ENCODE assay signal across 17 cellular contexts in the genomic region with DNA sequence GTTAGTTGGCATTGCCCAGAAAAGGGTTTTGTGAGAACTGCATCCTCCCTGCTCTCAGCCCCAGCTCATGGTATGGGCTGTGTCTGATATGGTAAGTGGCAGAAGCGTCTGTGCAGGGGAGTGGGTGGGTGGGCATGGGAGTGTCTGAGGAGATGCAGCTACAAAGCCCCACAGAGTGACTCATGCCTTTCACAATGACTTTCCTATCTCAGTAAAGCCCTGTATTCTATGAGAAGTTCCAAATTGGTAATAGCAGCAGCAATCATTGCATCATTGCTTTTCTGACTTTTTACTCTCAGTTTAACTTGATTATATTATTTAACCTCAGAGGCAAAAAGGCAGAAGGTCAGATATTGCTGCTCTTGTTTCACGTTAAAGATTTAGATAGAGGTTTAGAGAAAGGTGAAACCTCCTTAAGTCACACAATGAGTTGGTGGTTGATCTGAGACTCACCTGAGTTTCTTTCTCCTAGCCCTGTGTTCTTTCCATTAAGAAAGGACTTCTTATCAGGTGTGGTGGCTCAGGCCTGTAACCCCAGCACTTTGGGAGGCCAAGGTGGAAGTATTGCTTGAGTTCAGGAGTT.
A peak's percentile ranks its signal among the peaks of the same experiment; 100 is the strongest.
DNase-seq lines count a peak whose midpoint lies in the region; ATAC-seq and TF ChIP-seq lines count a peak whose summit lies in the region.
"Had no signal": no experiment of that assay in that cellular context is flagged by ENCODE, and none has a peak within 500 bp of the region (broad histone marks: within the 10 kb centered on the region; RNA-seq: fewer than 3 reads in every experiment).

No MANE protein-coding gene starts in this region.

- ATAC-seq in GM18867 (IDR thresholded peaks at IDR 0.05; ENCODE audit: unreplicated experiment) (peak; percentile 65), HG02885 (IDR thresholded peaks at IDR 0.05; ENCODE audit: poor library complexity, unreplicated experiment) (peak; percentile 59), WTC11 (no peak)
- ATAC-seq in activated naive CD8-positive, alpha-beta T cell treated with anti-CD3 and anti-CD28 coated beads, Interleukin-2, amount 50 U/mL, for 24 hours: peak; percentile 63
- ATAC-seq: stimulated activated naive B cell treated with anti-CD40 and anti-IgM and Interleukin-4, amounts not matched to agents 10 μg/mL and 1 μg/mL and 100 μg/mL, for 72 hours had no signal

- BruUV-seq in Caco-2 (replicated peaks; lab: Mats Ljungman, UMichigan): no TSS peak

- no peak overlapping the region for H3K4me3 Mint-ChIP-seq in activated naive CD8-positive, alpha-beta T cell treated with anti-CD3 and anti-CD28 coated beads, Interleukin-2, amount 50 U/mL, for 24 hours
- H3K4me3 Mint-ChIP-seq in WTC11 (no peak overlapping the region), Caco-2 (ENCODE audit: unreplicated experiment) (no peak overlapping the region), nephron progenitor cell (no peak overlapping the region)
- H3K4me3 Mint-ChIP-seq: activated naive CD4-positive, alpha-beta T cell treated with anti-CD3 and anti-CD28 coated beads, Interleukin-2, amount 50 U/mL, for 24 hours; stimulated activated naive B cell treated with anti-CD40 and anti-IgM and Interleukin-4, amounts not matched to agents 10 μg/mL and 1 μg/mL and 100 μg/mL, for 72 hours; T-helper 1 cell treated with Interleukin-12 subunit alpha and Interleukin-12 subunit beta and Interleukin-4 antibody, amounts not matched to agents 30 μg/mL and 1 μg/mL, for 36 hours had no signal

- no peak overlapping the region for H3K4me3 ChIP-seq in Caco-2 (ENCODE audit: low read depth, low read length)
- H3K4me3 ChIP-seq: BLaER1 treated with 17β-estradiol and CSF1 and Interleukin-3, amounts not matched to agents 10 nM and 100 nM; colonic mucosa had no signal

- no peaks in the 10 kb centered on the region for H3K27me3 Mint-ChIP-seq in activated naive CD8-positive, alpha-beta T cell treated with anti-CD3 and anti-CD28 coated beads, Interleukin-2, amount 50 U/mL, for 24 hours
- H3K27me3 Mint-ChIP-seq in WTC11 (ENCODE audit: low read depth) (no peaks in the 10 kb centered on the region), Caco-2 (ENCODE audit: insufficient read depth, unreplicated experiment) (no peaks in the 10 kb centered on the region), nephron progenitor cell (ENCODE audit: low read depth, poor library complexity) (peaks cover 4% of the 10 kb centered on the region)
- H3K27me3 Mint-ChIP-seq: activated naive CD4-positive, alpha-beta T cell treated with anti-CD3 and anti-CD28 coated beads, Interleukin-2, amount 50 U/mL, for 24 hours; stimulated activated naive B cell treated with anti-CD40 and anti-IgM and Interleukin-4, amounts not matched to agents 10 μg/mL and 1 μg/mL and 100 μg/mL, for 72 hours had no signal

- intact Hi-C loops in Caco-2 (cut with micrococcal nuclease; ENCODE audit: unreplicated experiment): no loop called here

- no peaks in the 10 kb centered on the region for H3K36me3 Mint-ChIP-seq in activated naive CD8-positive, alpha-beta T cell treated with anti-CD3 and anti-CD28 coated beads, Interleukin-2, amount 50 U/mL, for 24 hours (ENCODE audit: low read depth)
- H3K36me3 Mint-ChIP-seq in WTC11: no peaks in the 10 kb centered on the region
- no peaks in the 10 kb centered on the region for H3K36me3 Mint-ChIP-seq in Caco-2 (ENCODE audit: insufficient read depth, unreplicated experiment)
- H3K36me3 Mint-ChIP-seq in nephron progenitor cell (ENCODE audit: low read depth): no peaks in the 10 kb centered on the region
- H3K36me3 Mint-ChIP-seq: activated naive CD4-positive, alpha-beta T cell treated with anti-CD3 and anti-CD28 coated beads, Interleukin-2, amount 50 U/mL, for 24 hours; stimulated activated naive B cell treated with anti-CD40 and anti-IgM and Interleukin-4, amounts not matched to agents 10 μg/mL and 1 μg/mL and 100 μg/mL, for 72 hours had no signal

- no peak overlapping the region for H3K27ac Mint-ChIP-seq in activated naive CD8-positive, alpha-beta T cell treated with anti-CD3 and anti-CD28 coated beads, Interleukin-2, amount 50 U/mL, for 24 hours
- H3K27ac Mint-ChIP-seq in WTC11 (no peak overlapping the region; the same call in 1 of the 2 replicates), Caco-2 (ENCODE audit: unreplicated experiment) (no peak overlapping the region), nephron progenitor cell (no peak overlapping the region)
- H3K27ac Mint-ChIP-seq: activated naive CD4-positive, alpha-beta T cell treated with anti-CD3 and anti-CD28 coated beads, Interleukin-2, amount 50 U/mL, for 24 hours; stimulated activated naive B cell treated with anti-CD40 and anti-IgM and Interleukin-4, amounts not matched to agents 10 μg/mL and 1 μg/mL and 100 μg/mL, for 72 hours; T-helper 1 cell treated with Interleukin-12 subunit alpha and Interleukin-12 subunit beta and Interleukin-4 antibody, amounts not matched to agents 30 μg/mL and 1 μg/mL, for 36 hours had no signal

- peaks cover 6% of the 10 kb centered on the region for H3K9me3 Mint-ChIP-seq in activated naive CD8-positive, alpha-beta T cell treated with anti-CD3 and anti-CD28 coated beads, Interleukin-2, amount 50 U/mL, for 24 hours
- H3K9me3 Mint-ChIP-seq in WTC11 (peaks cover 4% of the 10 kb centered on the region; the same call in 1 of the 2 replicates), Caco-2 (ENCODE audit: unreplicated experiment) (no peaks in the 10 kb centered on the region), nephron progenitor cell (peaks cover 6% of the 10 kb centered on the region)
- H3K9me3 Mint-ChIP-seq: activated naive CD4-positive, alpha-beta T cell treated with anti-CD3 and anti-CD28 coated beads, Interleukin-2, amount 50 U/mL, for 24 hours had no signal

- no peak for TF ChIP-seq CTCF in WTC11 (IDR thresholded peaks at IDR 0.05)
- no peak for TF ChIP-seq CTCF in Caco-2 (IDR thresholded peaks at IDR 0.05; ENCODE audit: insufficient read depth in 1 of 2, low read depth in 1 of 2, low read length in 1 of 2, severe bottlenecking in 1 of 2, unreplicated experiment in 1 of 2)
- no peak for TF ChIP-seq CTCF in nephron progenitor cell (IDR thresholded peaks at IDR 0.05)

- peaks cover 18% of the 10 kb centered on the region for H3K4me1 ChIP-seq in Caco-2
- H3K4me1 ChIP-seq: BLaER1 treated with 17β-estradiol and CSF1 and Interleukin-3, amounts not matched to agents 10 nM and 100 nM; colonic mucosa had no signal

- H3K27me3 ChIP-seq in Caco-2 (replicated peaks; ENCODE audit: control insufficient read depth, insufficient read depth, low read length): no peaks in the 10 kb centered on the region
- H3K27me3 ChIP-seq: BLaER1 treated with 17β-estradiol and CSF1 and Interleukin-3, amounts not matched to agents 10 nM and 100 nM; colonic mucosa had no signal

- CTCF ChIA-PET in WTC11 (lab: Charles Lee) (interaction anchor here (0.6 kb wide), 1 partner anchor 39 kb away, joined by 4 read pairs; no protein-coding TSS in a partner anchor), Caco-2 (lab: Charles Lee) (no interaction called here)

- no peaks in the 10 kb centered on the region for H3K36me3 ChIP-seq in Caco-2 (ENCODE audit: control insufficient read depth, insufficient read depth, low read length)
- H3K36me3 ChIP-seq: BLaER1 treated with 17β-estradiol and CSF1 and Interleukin-3, amounts not matched to agents 10 nM and 100 nM; colonic mucosa had no signal

- DNase-seq in COLO668 (lab: John Stamatoyannopoulos, UW; ENCODE audit: unreplicated experiment) (peak; percentile 22), WTC11 (ENCODE audit: low spot score) (no peak), NCI-H1694 (lab: John Stamatoyannopoulos, UW) (no peak), Caco-2 (no peak), nephron progenitor cell (no peak)
- DNase-seq in activated naive CD8-positive, alpha-beta T cell treated with anti-CD3 and anti-CD28 coated beads, Interleukin-2, amount 50 U/mL, for 24 hours: no peak
- DNase-seq: activated CD8-positive, alpha-beta memory T cell treated with anti-CD3 and anti-CD28 coated beads for 24 hours; colonic mucosa; midbrain; NCI-H2171 treated with DMSO at 0.1 percent for 48 hours; OCI-M1; stimulated activated naive B cell treated with anti-CD40 and anti-IgM and Interleukin-4, amounts not matched to agents 10 μg/mL and 1 μg/mL and 100 μg/mL, for 72 hours had no signal

- H3K4me1 Mint-ChIP-seq in activated naive CD8-positive, alpha-beta T cell treated with anti-CD3 and anti-CD28 coated beads, Interleukin-2, amount 50 U/mL, for 24 hours: no peaks in the 10 kb centered on the region
- no peaks in the 10 kb centered on the region for H3K4me1 Mint-ChIP-seq in WTC11
- no peaks in the 10 kb centered on the region for H3K4me1 Mint-ChIP-seq in Caco-2 (ENCODE audit: low read depth, unreplicated experiment)
- no peaks in the 10 kb centered on the region for H3K4me1 Mint-ChIP-seq in nephron progenitor cell
- H3K4me1 Mint-ChIP-seq: activated naive CD4-positive, alpha-beta T cell treated with anti-CD3 and anti-CD28 coated beads, Interleukin-2, amount 50 U/mL, for 24 hours; stimulated activated naive B cell treated with anti-CD40 and anti-IgM and Interleukin-4, amounts not matched to agents 10 μg/mL and 1 μg/mL and 100 μg/mL, for 72 hours had no signal

- POLR2A ChIA-PET in WTC11 (lab: Charles Lee) (no interaction called here), Caco-2 (lab: Charles Lee) (no interaction called here)

- H3K9me3 ChIP-seq in Caco-2: no peaks in the 10 kb centered on the region
- H3K9me3 ChIP-seq: BLaER1 treated with 17β-estradiol and CSF1 and Interleukin-3, amounts not matched to agents 10 nM and 100 nM; colonic mucosa had no signal

TF ChIP-seq in WTC11, 78 proteins besides CTCF, POLR2A, EP300 and RAD21:
- TF ChIP-seq CREB1 (CRISPR knock-in tag; IDR thresholded peaks at IDR 0.05) (no peak), SOX15 (CRISPR knock-in tag; IDR thresholded peaks at IDR 0.05) (no peak), ZNF317 (CRISPR knock-in tag; IDR thresholded peaks at IDR 0.05; ENCODE audit: borderline replicate concordance, low read depth) (no peak), FOXK1 (CRISPR knock-in tag; IDR thresholded peaks at IDR 0.05) (no peak)
- TF ChIP-seq, protein P1, sequence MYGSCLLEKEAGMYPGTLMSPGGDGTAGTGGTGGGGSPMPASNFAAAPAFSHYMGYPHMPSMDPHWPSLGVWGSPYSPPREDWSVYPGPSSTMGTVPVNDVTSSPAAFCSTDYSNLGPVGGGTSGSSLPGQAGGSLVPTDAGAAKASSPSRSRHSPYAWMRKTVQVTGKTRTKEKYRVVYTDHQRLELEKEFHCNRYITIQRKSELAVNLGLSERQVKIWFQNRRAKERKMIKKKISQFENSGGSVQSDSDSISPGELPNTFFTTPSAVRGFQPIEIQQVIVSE (CRISPR knock-in tag; IDR thresholded peaks at IDR 0.05; ENCODE audit: borderline replicate concordance): no peak
TF ChIP-seq in WTC11: peak in this region for 0.
